Comparison of ENCODE assay signal across 1 cellular context in genomic region chr2:20164734-20165242, GRCh38.
A peak's percentile ranks its signal among the peaks of the same experiment; 100 is the strongest.
TF ChIP-seq lines count a peak whose summit lies in the region.

No MANE protein-coding gene starts in this region.

TF ChIP-seq in HepG2, 621 proteins besides CTCF, POLR2A, EP300 and RAD21 (continued from another document):
- TF ChIP-seq, protein P1, sequence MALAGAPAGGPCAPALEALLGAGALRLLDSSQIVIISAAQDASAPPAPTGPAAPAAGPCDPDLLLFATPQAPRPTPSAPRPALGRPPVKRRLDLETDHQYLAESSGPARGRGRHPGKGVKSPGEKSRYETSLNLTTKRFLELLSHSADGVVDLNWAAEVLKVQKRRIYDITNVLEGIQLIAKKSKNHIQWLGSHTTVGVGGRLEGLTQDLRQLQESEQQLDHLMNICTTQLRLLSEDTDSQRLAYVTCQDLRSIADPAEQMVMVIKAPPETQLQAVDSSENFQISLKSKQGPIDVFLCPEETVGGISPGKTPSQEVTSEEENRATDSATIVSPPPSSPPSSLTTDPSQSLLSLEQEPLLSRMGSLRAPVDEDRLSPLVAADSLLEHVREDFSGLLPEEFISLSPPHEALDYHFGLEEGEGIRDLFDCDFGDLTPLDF (CRISPR knock-in tag; IDR thresholded peaks at IDR 0.05): no peak
- 0 out of 2 replicates have a peak, but pooled peaks have one; percentile 14 for TF ChIP-seq MNT (IDR thresholded peaks at IDR 0.05)
- TF ChIP-seq KMT2B (CRISPR knock-in tag; IDR thresholded peaks at IDR 0.05): no peak
- TF ChIP-seq PCBP1 (IDR thresholded peaks at IDR 0.05; ENCODE audit: borderline replicate concordance, low read depth, low read length): no peak
- TF ChIP-seq ZNF282 (IDR thresholded peaks at IDR 0.05; ENCODE audit: partially characterized antibody): peak; percentile 28
- TF ChIP-seq FOXA1 (IDR thresholded peaks at IDR 0.05): 0 out of 2 replicates have a peak, but pooled peaks have one; percentile 13
- no peak for TF ChIP-seq FOXA1 (CRISPR knock-in tag; IDR thresholded peaks at IDR 0.05)
TF ChIP-seq in HepG2: peak in this region for 12.
